Comparison of ENCODE assay signal across 10 cellular contexts in the genomic region with DNA sequence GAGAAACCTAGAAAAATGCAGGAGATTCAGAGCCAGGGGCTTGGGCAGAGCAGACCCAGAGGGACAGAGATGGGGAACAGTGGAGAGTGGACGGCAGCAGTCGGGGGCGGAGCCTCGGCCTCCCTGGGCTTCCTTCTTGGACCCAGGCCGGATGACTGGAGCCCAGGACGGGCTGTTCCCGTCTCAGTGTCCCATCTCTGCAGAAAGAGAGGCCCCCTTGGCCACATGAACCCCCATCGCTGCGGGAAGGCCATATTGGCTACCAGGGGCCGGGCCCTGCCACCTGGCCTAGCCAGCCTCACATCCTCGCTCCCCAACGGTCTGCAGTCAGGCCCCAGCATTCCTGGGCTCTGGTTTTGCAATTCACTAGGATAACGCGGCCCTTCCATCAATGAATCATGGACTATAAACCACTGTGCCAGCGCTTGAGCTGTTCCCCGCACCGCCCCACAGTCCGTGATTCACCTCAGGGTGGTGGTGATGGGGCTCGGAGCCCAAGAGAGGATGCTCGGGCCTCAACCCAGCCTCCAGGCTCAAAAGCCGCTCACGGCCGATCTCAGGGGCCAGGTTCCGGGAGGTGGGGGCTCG.
DNase-seq lines count a peak whose midpoint lies in the region; ATAC-seq, FAIRE-seq and TF ChIP-seq lines count a peak whose summit lies in the region.
"Had no signal": no experiment of that assay in that cellular context is flagged by ENCODE, and none has a peak within 500 bp of the region (broad histone marks: within the 10 kb centered on the region; RNA-seq: fewer than 3 reads in every experiment).

No MANE protein-coding gene starts in this region.

- peaks cover 52% of the 10 kb centered on the region for H3K4me1 Mint-ChIP-seq in nephron
- H3K4me1 Mint-ChIP-seq in CD8-positive, alpha-beta T cell (ENCODE audit: low read depth): peaks cover 3% of the 10 kb centered on the region
- peaks cover 8% of the 10 kb centered on the region for H3K4me1 Mint-ChIP-seq in endothelial cell (ENCODE audit: unreplicated experiment)

- H2BK120ac ChIP-seq in H1 (replicated peaks; ENCODE audit: low read depth, low read length): no peak overlapping the region

- H3K14ac ChIP-seq in H1 (ENCODE audit: insufficient read length): no peak overlapping the region

- POLR2A ChIA-PET in H1 (lab: Charles Lee; ENCODE audit: partially characterized antibody): interaction anchor here (0.9 to 1.4 kb wide), 3 partner anchors 10 to 22 kb away, joined by 3 to 5 read pairs (median 3); no protein-coding TSS in a partner anchor
- POLR2A ChIA-PET in CD8-positive, alpha-beta T cell (lab: Charles Lee): no interaction called here

- CTCF ChIA-PET in H1 (lab: Charles Lee; ENCODE audit: partially characterized antibody): interaction anchor here (0.6 to 1.9 kb wide), 5 partner anchors 13 to 1181 kb away, joined by 3 to 16 read pairs (median 3); no protein-coding TSS in a partner anchor
- CTCF ChIA-PET in CD8-positive, alpha-beta T cell (lab: Charles Lee): no interaction called here

- H4K8ac ChIP-seq in H1 (ENCODE audit: extremely low read depth, insufficient read depth, low read length): no peak overlapping the region; the same call in 1 of the 2 replicates

- FAIRE-seq in H1 (lab: Jason Lieb, UNC): no peak
- FAIRE-seq: D721Med had no signal

- no peaks in the 10 kb centered on the region for H3K9me3 ChIP-seq in KOPT-K1 (ENCODE audit: insufficient read depth, low read length, poor library complexity, severe bottlenecking)
- no peaks in the 10 kb centered on the region for H3K9me3 ChIP-seq in H1 (ENCODE audit: insufficient read depth in 2 of 2, low read depth in 1 of 2, low read length in 1 of 2)
- no peaks in the 10 kb centered on the region for H3K9me3 ChIP-seq in CD8-positive, alpha-beta T cell (ENCODE audit: low read length)

- TF ChIP-seq RAD21 in H1 (IDR thresholded peaks at IDR 0.05 in 1 of 2, conservative IDR thresholded peaks at IDR 0.05 in 1 of 2; ENCODE audit: low read depth in 2 of 2, low read length in 2 of 2): no peak

- H4K91ac ChIP-seq in H1 (replicated peaks; ENCODE audit: insufficient read length, low read length): no peak overlapping the region

- no peak overlapping the region for H2AK5ac ChIP-seq in H1 (ENCODE audit: low read depth, low read length)

- no peak overlapping the region for H2BK20ac ChIP-seq in H1 (ENCODE audit: low read length)

- peaks cover 13% of the 10 kb centered on the region; the same call in 1 of the 2 replicates for H3K79me1 ChIP-seq in H1 (ENCODE audit: low read depth, low read length)

- H3K27ac ChIP-seq in 22Rv1 (peak overlapping the region; percentile 86; the same call in 1 of the 2 replicates), KOPT-K1 (ENCODE audit: low read depth, low read length, poor library complexity, severe bottlenecking) (peak overlapping the region; percentile 64), H1 (ENCODE audit: low read depth, low read length) (no peak overlapping the region)
- H3K27ac ChIP-seq in CD8-positive, alpha-beta T cell (ENCODE audit: low read depth, low read length): no peak overlapping the region

- peaks cover 63% of the 10 kb centered on the region for H3K36me3 ChIP-seq in KOPT-K1 (ENCODE audit: insufficient read depth, low read length)
- peaks cover 0 to 5% (median 1%) of the 10 kb centered on the region in 4 experiments; a peak in 3 of 8 replicates for H3K36me3 ChIP-seq in H1 (ENCODE audit: control insufficient read depth in 2 of 4, insufficient read depth in 4 of 4, low read length in 3 of 4)
- peaks cover 5% of the 10 kb centered on the region for H3K36me3 ChIP-seq in CD8-positive, alpha-beta T cell (ENCODE audit: insufficient read depth, low read length)

- H3K23ac ChIP-seq in H1 (ENCODE audit: insufficient read length): no peak overlapping the region

- TF ChIP-seq POLR2A in H1 (IDR thresholded peaks at IDR 0.05; ENCODE audit: control extremely low read depth in 1 of 2, low read depth in 2 of 2, low read length in 2 of 2): no peak

- no peak overlapping the region for H2BK12ac ChIP-seq in H1 (ENCODE audit: low read depth, low read length)

- 0 out of 7 replicates have a peak overlapping the region, but pooled peaks of 1 of the 4 experiments have one; percentile 8 for H3K9ac ChIP-seq in H1 (replicated peaks in 1 of 4; ENCODE audit: extremely low read depth in 1 of 4, low read depth in 3 of 4, low read length in 3 of 4)

- no peak overlapping the region for H3K56ac ChIP-seq in H1 (replicated peaks; ENCODE audit: insufficient read length, low read depth, low read length)

- intact Hi-C loops in CD8-positive, alpha-beta T cell (cut with DNase I, micrococcal nuclease): no loop called here

- H3K4me3 Mint-ChIP-seq in nephron (peak overlapping the region; percentile 38 to 69 (median 57)), endothelial cell (ENCODE audit: unreplicated experiment) (no peak overlapping the region)
- H3K4me3 Mint-ChIP-seq in CD8-positive, alpha-beta T cell: no peak overlapping the region

- H3K36me3 Mint-ChIP-seq in nephron (ENCODE audit: low read depth) (peaks cover 36% of the 10 kb centered on the region), endothelial cell (ENCODE audit: low read depth, unreplicated experiment) (peaks cover 11% of the 10 kb centered on the region)
- H3K36me3 Mint-ChIP-seq in CD8-positive, alpha-beta T cell: peaks cover 67% of the 10 kb centered on the region

- H2BK5ac ChIP-seq in H1 (ENCODE audit: low read depth, low read length): 0 out of 2 replicates have a peak overlapping the region, but pooled peaks have one; percentile 44

- TF ChIP-seq EP300 in H1 (IDR thresholded peaks at IDR 0.05; ENCODE audit: borderline replicate concordance in 1 of 2, low read depth in 2 of 2, low read length in 2 of 2): no peak

- H3K79me2 ChIP-seq in H1 (ENCODE audit: control insufficient read depth in 1 of 2, insufficient read depth in 2 of 2, low read length in 2 of 2): peaks cover 0 to 14% of the 10 kb centered on the region in 2 experiments; a peak in 1 of 4 replicates

- peaks cover 7 to 15% of the 10 kb centered on the region in 2 experiments for H4K20me1 ChIP-seq in H1 (replicated peaks in 1 of 2; ENCODE audit: control insufficient read depth in 1 of 2, insufficient read depth in 2 of 2, low read length in 2 of 2)

- no peaks in the 10 kb centered on the region for H3K27me3 ChIP-seq in H1 (replicated peaks in 1 of 4; ENCODE audit: control insufficient read depth in 3 of 4, extremely low read depth in 1 of 4, insufficient read depth in 3 of 4, low read length in 3 of 4)
- no peaks in the 10 kb centered on the region for H3K27me3 ChIP-seq in CD8-positive, alpha-beta T cell (ENCODE audit: insufficient read depth, low read length)

- no peak overlapping the region for H3K4me3 ChIP-seq in H1 (ENCODE audit: extremely low read depth in 1 of 4, insufficient read depth in 2 of 4, low read depth in 3 of 4, low read length in 4 of 4)
- H3K4me3 ChIP-seq in CD8-positive, alpha-beta T cell (ENCODE audit: low read depth, low read length): no peak overlapping the region

- no peak overlapping the region for H3K4me2 ChIP-seq in H1 (ENCODE audit: insufficient read depth in 1 of 2, low read depth in 2 of 2, low read length in 2 of 2)

- 84% methylated on average over 23 of the region's 25 CpGs; no CpG with 5 or more reads in 1 of the 2 experiments for WGBS in H1 (ENCODE audit: extremely low coverage in 1 of 2, insufficient coverage in 1 of 2, insufficient read length in 1 of 2, insufficient replicate concordance in 2 of 2, low coverage in 1 of 2, low lambda C conversion rate in 2 of 2, missing lambda C conversion rate in 1 of 2), 2 experiments

- H3K9me3 Mint-ChIP-seq in nephron (no peaks in the 10 kb centered on the region), endothelial cell (ENCODE audit: unreplicated experiment) (no peaks in the 10 kb centered on the region)
- H3K9me3 Mint-ChIP-seq in CD8-positive, alpha-beta T cell: no peaks in the 10 kb centered on the region

- H4K5ac ChIP-seq in H1 (ENCODE audit: insufficient read length, low read depth, low read length): no peak overlapping the region

- no peak for ATAC-seq in CD8-positive, alpha-beta T cell

- TF ChIP-seq CTCF in 22Rv1 (IDR thresholded peaks at IDR 0.05) (no peak), H1 (IDR thresholded peaks at IDR 0.05; ENCODE audit: control extremely low read depth in 1 of 3, insufficient read depth in 1 of 3, low read depth in 1 of 3, low read length in 3 of 3) (no peak), nephron (IDR thresholded peaks at IDR 0.05; ENCODE audit: unreplicated experiment in 3 of 3) (no peak), endothelial cell (IDR thresholded peaks at IDR 0.05; ENCODE audit: unreplicated experiment) (no peak)
- TF ChIP-seq CTCF in CD8-positive, alpha-beta T cell (IDR thresholded peaks at IDR 0.05): no peak

- H3K23me2 ChIP-seq in H1 (ENCODE audit: low read depth, low read length): no peaks in the 10 kb centered on the region

- no peak overlapping the region for H2AFZ ChIP-seq in H1 (ENCODE audit: low read length)

- H3K27ac Mint-ChIP-seq in nephron (peak overlapping the region; percentile 84 to 93 (median 89)), endothelial cell (ENCODE audit: unreplicated experiment) (no peak overlapping the region)
- H3K27ac Mint-ChIP-seq in CD8-positive, alpha-beta T cell: no peak overlapping the region

- no peak overlapping the region for H3K4ac ChIP-seq in H1 (replicated peaks; ENCODE audit: insufficient read length, low read depth, low read length)

- H3K4me1 ChIP-seq in H1 (replicated peaks in 1 of 4; ENCODE audit: control insufficient read depth in 3 of 4, insufficient read depth in 4 of 4, low read length in 3 of 4): peaks cover 0 to 18% (median 9%) of the 10 kb centered on the region in 4 experiments; a peak in 6 of 7 replicates
- H3K4me1 ChIP-seq in CD8-positive, alpha-beta T cell (ENCODE audit: insufficient read depth, low read length): no peaks in the 10 kb centered on the region

- DNase-seq in H1 (ENCODE audit: low read depth in 1 of 2, low spot score in 2 of 2) (no peak), NCI-H187 treated with DMSO at 0.1 percent for 48 hours (lab: John Stamatoyannopoulos, UW) (no peak), endothelial cell (ENCODE audit: low spot score) (no peak)
- DNase-seq in CD8-positive, alpha-beta T cell: no peak
- DNase-seq in activated CD4-positive, alpha-beta T cell treated with anti-CD3 and anti-CD28 coated beads for 1 hour: no peak
- DNase-seq: NCI-H526 treated with DMSO at 0.1 percent for 48 hours had no signal

- no peak overlapping the region for H2BK15ac ChIP-seq in H1 (ENCODE audit: low read length)

- H3K18ac ChIP-seq in H1 (ENCODE audit: extremely low read depth, low read length): no peak overlapping the region

- H3K27me3 Mint-ChIP-seq in nephron (ENCODE audit: low read depth) (peaks cover 4% of the 10 kb centered on the region), endothelial cell (ENCODE audit: unreplicated experiment) (peaks cover 9% of the 10 kb centered on the region)
- H3K27me3 Mint-ChIP-seq in CD8-positive, alpha-beta T cell (ENCODE audit: low read depth): no peaks in the 10 kb centered on the region

TF ChIP-seq in H1, 55 proteins besides CTCF, POLR2A, EP300 and RAD21 (continues in another document):
- TF ChIP-seq TBP (IDR thresholded peaks at IDR 0.05; ENCODE audit: low read depth, low read length) (no peak), CEBPB (IDR thresholded peaks at IDR 0.05; ENCODE audit: low read depth, low read length) (no peak), BRCA1 (IDR thresholded peaks at IDR 0.05; ENCODE audit: low read depth, low read length) (no peak), SIN3A (conservative IDR thresholded peaks at IDR 0.05 in 1 of 2, IDR thresholded peaks at IDR 0.05 in 1 of 2; ENCODE audit: low read depth in 1 of 2, low read length in 2 of 2) (no peak)

Comparison
In these comparisons a context has a peak if more than half of its experiments do, and no peak if none do; other contexts are left out.
1. H3K27ac ChIP-seq: peak in 22Rv1 (single experiment) and KOPT-K1 (single experiment); none in H1 (single experiment) and CD8-positive, alpha-beta T cell (single experiment).
2. H3K27ac Mint-ChIP-seq: peak in nephron (3 of 3); none in CD8-positive, alpha-beta T cell (single experiment) and endothelial cell (single experiment).
3. H3K4me3 Mint-ChIP-seq: peak in nephron (3 of 3); none in CD8-positive, alpha-beta T cell (single experiment) and endothelial cell (single experiment).